In the genomic region with DNA sequence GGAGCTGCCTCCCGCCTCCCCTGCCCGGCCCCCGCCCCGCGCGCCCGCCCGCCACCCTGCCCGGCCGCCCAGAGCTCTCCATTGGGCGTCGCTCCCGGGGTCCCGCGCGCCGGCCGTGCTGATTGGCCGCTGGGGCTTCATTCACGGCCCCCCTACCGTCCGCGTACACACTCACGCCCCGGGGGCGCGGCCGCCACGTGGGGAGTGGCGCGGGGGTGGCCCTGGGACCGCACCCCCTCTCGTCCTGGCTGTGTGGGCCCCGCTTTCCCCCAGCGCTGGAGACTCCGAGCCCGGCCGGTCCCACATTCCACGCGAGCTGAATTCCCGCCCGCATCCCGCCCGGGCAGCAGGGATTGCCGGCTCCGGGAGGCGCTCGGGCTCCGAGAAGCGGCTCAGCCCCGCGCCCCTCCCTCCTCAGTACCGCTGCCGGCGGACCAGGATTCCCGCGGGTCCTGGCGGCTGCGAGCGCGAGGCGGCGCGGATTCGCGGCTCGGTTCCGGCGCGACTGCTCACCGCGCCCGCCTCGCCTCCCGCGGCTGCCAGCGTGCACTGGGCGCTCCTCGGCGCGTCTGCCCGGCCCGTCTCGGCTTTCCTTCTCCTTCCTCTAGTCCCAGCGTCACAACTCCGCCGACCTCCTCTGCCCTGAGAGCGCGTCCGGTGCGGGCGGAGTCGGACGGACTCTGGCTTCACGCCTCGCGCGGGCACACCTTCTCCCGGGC, we compare ENCODE assay signal across 8 cellular contexts. TPM values are rescaled to one million over a fixed set of nuclear protein-coding genes. Genes with fewer than 3 reads are reported as not detected.
DNase-seq lines count a peak whose midpoint lies in the region; ATAC-seq, FAIRE-seq and TF ChIP-seq lines count a peak whose summit lies in the region.

No MANE protein-coding gene starts in this region.

- CTCF ChIA-PET in SK-N-SH (lab: Yijun Ruan, JAX): interaction anchor here (0.7 to 5.8 kb wide), 10 partner anchors 9 to 57 kb away, joined by 3 to 20 read pairs (median 4); no protein-coding TSS in a partner anchor

- no peak overlapping the region for H3K4me3 ChIP-seq in CD4-positive, CD25-positive, alpha-beta regulatory T cell (ENCODE audit: low read depth, low read length)
- H3K4me3 ChIP-seq in HUES6 (ENCODE audit: low read depth, low read length) (peak overlapping the region; percentile 80), SK-N-SH (ENCODE audit: low read depth in 2 of 2, low read length in 1 of 2) (peak overlapping the region; percentile 44 to 59), cardiac muscle cell (peak overlapping the region; percentile 67), pancreas (peak overlapping the region; percentile 40 to 77 (median 44)), thyroid gland (replicated peaks in 1 of 3) (peak overlapping the region in 1 of 3 donors; percentile 51)

- TF ChIP-seq RAD21 in SK-N-SH (IDR thresholded peaks at IDR 0.05; ENCODE audit: low read length): no peak

- peaks cover 4% of the 10 kb centered on the region; the same call in 1 of the 2 replicates for H4K20me1 ChIP-seq in SK-N-SH (ENCODE audit: insufficient read depth)

- intact Hi-C loops in pancreas (cut with DNase I): no loop called here
- intact Hi-C loops in thyroid gland (cut with DNase I): no loop called here

- peaks cover 0 to 30% (median 2%) of the 10 kb centered on the region in 4 donors for H3K4me1 Mint-ChIP-seq in CD4-positive, CD25-positive, alpha-beta regulatory T cell
- H3K4me1 Mint-ChIP-seq in activated naive CD8-positive, alpha-beta T cell treated with anti-CD3 and anti-CD28 coated beads for 36 hours: peaks cover 2% of the 10 kb centered on the region

- no peaks in the 10 kb centered on the region for H3K9me2 ChIP-seq in SK-N-SH

- DNase-seq in CD4-positive, CD25-positive, alpha-beta regulatory T cell: peak; percentile 62 to 78 (median 75)
- peak; percentile 96 for DNase-seq in SK-N-SH
- DNase-seq in activated naive CD8-positive, alpha-beta T cell treated with anti-CD3 and anti-CD28 coated beads for 36 hours: peak; percentile 82
- peak; percentile 81 to 91 for DNase-seq in cardiac muscle cell (ENCODE audit: low read depth in 1 of 2, low spot score in 1 of 2)
- DNase-seq in pancreas: peak; percentile 73 to 93 (median 82)
- peak; percentile 80 to 83 for DNase-seq in thyroid gland

- H3K4me3 Mint-ChIP-seq in CD4-positive, CD25-positive, alpha-beta regulatory T cell: peak overlapping the region; percentile 72 to 89 (median 81)
- H3K4me3 Mint-ChIP-seq in activated naive CD8-positive, alpha-beta T cell treated with anti-CD3 and anti-CD28 coated beads for 36 hours: peak overlapping the region; percentile 68

- no peaks in the 10 kb centered on the region for H3K9me3 Mint-ChIP-seq in CD4-positive, CD25-positive, alpha-beta regulatory T cell
- no peaks in the 10 kb centered on the region for H3K9me3 Mint-ChIP-seq in activated naive CD8-positive, alpha-beta T cell treated with anti-CD3 and anti-CD28 coated beads for 36 hours

- H3K27ac ChIP-seq in CD4-positive, CD25-positive, alpha-beta regulatory T cell (ENCODE audit: insufficient read depth, low read length, poor library complexity, severe bottlenecking): no peak overlapping the region
- H3K27ac ChIP-seq in HUES6 (ENCODE audit: low read depth, low read length): no peak overlapping the region
- no peak overlapping the region for H3K27ac ChIP-seq in SK-N-SH (ENCODE audit: low read depth in 2 of 2, low read length in 1 of 2)
- H3K27ac ChIP-seq in cardiac muscle cell: no peak overlapping the region
- no peak overlapping the region for H3K27ac ChIP-seq in pancreas
- no peak overlapping the region for H3K27ac ChIP-seq in thyroid gland

- peaks cover 35% of the 10 kb centered on the region for H3K27me3 Mint-ChIP-seq in CD4-positive, CD25-positive, alpha-beta regulatory T cell
- peaks cover 54% of the 10 kb centered on the region for H3K27me3 Mint-ChIP-seq in activated naive CD8-positive, alpha-beta T cell treated with anti-CD3 and anti-CD28 coated beads for 36 hours

- H3K27me3 ChIP-seq in CD4-positive, CD25-positive, alpha-beta regulatory T cell (ENCODE audit: control insufficient read depth, insufficient read depth, low read length): peaks cover 9% of the 10 kb centered on the region
- peaks cover 68% of the 10 kb centered on the region for H3K27me3 ChIP-seq in HUES6 (ENCODE audit: control insufficient read depth, insufficient read depth, low read length)
- H3K27me3 ChIP-seq in SK-N-SH (ENCODE audit: insufficient read depth): peaks cover 54% of the 10 kb centered on the region
- H3K27me3 ChIP-seq in cardiac muscle cell: peaks cover 80% of the 10 kb centered on the region
- peaks cover 0 to 30% (median 9%) of the 10 kb centered on the region in 4 donors for H3K27me3 ChIP-seq in pancreas
- H3K27me3 ChIP-seq in thyroid gland: peaks cover 30% of the 10 kb centered on the region

- no peak for FAIRE-seq in pancreas (lab: Jason Lieb, UNC)

- no peaks in the 10 kb centered on the region for H3K79me2 ChIP-seq in SK-N-SH (ENCODE audit: insufficient read depth)

- no peak for TF ChIP-seq EP300 in SK-N-SH (IDR thresholded peaks at IDR 0.05; ENCODE audit: borderline replicate concordance in 1 of 2, low read depth in 1 of 2, low read length in 1 of 2)

- no peaks in the 10 kb centered on the region for H3K9me3 ChIP-seq in CD4-positive, CD25-positive, alpha-beta regulatory T cell (ENCODE audit: control insufficient read depth in 2 of 2, low read length in 2 of 2)
- H3K9me3 ChIP-seq in HUES6 (ENCODE audit: control insufficient read depth, insufficient read depth, low read depth, low read length): no peaks in the 10 kb centered on the region
- no peaks in the 10 kb centered on the region for H3K9me3 ChIP-seq in SK-N-SH
- H3K9me3 ChIP-seq in cardiac muscle cell (ENCODE audit: low read depth): no peaks in the 10 kb centered on the region
- no peaks in the 10 kb centered on the region for H3K9me3 ChIP-seq in pancreas
- no peaks in the 10 kb centered on the region for H3K9me3 ChIP-seq in thyroid gland

- POLR2A ChIA-PET in SK-N-SH (lab: Yijun Ruan, JAX): no interaction called here

- H3K4me2 ChIP-seq in SK-N-SH: peak overlapping the region; percentile 79

- H2AFZ ChIP-seq in SK-N-SH (ENCODE audit: low read depth): 0 out of 2 replicates have a peak overlapping the region, but pooled peaks have one; percentile 22

- H3K36me3 ChIP-seq in CD4-positive, CD25-positive, alpha-beta regulatory T cell (ENCODE audit: control insufficient read depth, insufficient read depth, low read length): no peaks in the 10 kb centered on the region
- H3K36me3 ChIP-seq in HUES6 (ENCODE audit: control insufficient read depth, insufficient read depth, low read length) (no peaks in the 10 kb centered on the region), SK-N-SH (replicated peaks in 1 of 2; ENCODE audit: control insufficient read depth in 1 of 2, insufficient read depth in 2 of 2, low read length in 1 of 2) (no peaks in the 10 kb centered on the region), cardiac muscle cell (no peaks in the 10 kb centered on the region), pancreas (no peaks in the 10 kb centered on the region), thyroid gland (no peaks in the 10 kb centered on the region)

- peaks cover 25% of the 10 kb centered on the region for H3K4me1 ChIP-seq in CD4-positive, CD25-positive, alpha-beta regulatory T cell (ENCODE audit: control insufficient read depth, insufficient read depth, low read length, poor library complexity, severe bottlenecking)
- H3K4me1 ChIP-seq in HUES6 (ENCODE audit: control insufficient read depth, insufficient read depth, low read length): peaks cover 26% of the 10 kb centered on the region
- H3K4me1 ChIP-seq in SK-N-SH (ENCODE audit: control insufficient read depth in 1 of 2, insufficient read depth in 2 of 2, low read depth in 1 of 2, low read length in 1 of 2): no peaks in the 10 kb centered on the region; a peak in 1 of 4 replicates
- H3K4me1 ChIP-seq in cardiac muscle cell (ENCODE audit: low read depth): no peaks in the 10 kb centered on the region
- H3K4me1 ChIP-seq in pancreas: peaks cover 4 to 12% (median 10%) of the 10 kb centered on the region in 3 donors
- peaks cover 14 to 32% of the 10 kb centered on the region in 2 donors for H3K4me1 ChIP-seq in thyroid gland

- no peaks in the 10 kb centered on the region for H3F3A ChIP-seq in SK-N-SH (replicated peaks; ENCODE audit: insufficient read depth)

- H3K36me3 Mint-ChIP-seq in CD4-positive, CD25-positive, alpha-beta regulatory T cell: no peaks in the 10 kb centered on the region
- no peaks in the 10 kb centered on the region for H3K36me3 Mint-ChIP-seq in activated naive CD8-positive, alpha-beta T cell treated with anti-CD3 and anti-CD28 coated beads for 36 hours

- WGBS in SK-N-SH (ENCODE audit: low lambda C conversion rate): 0% methylated on average over 1 of the region's 99 CpGs
- 1% methylated on average over 53 to 99 of the region's 99 CpGs for WGBS in pancreas, 2 donors
- WGBS in thyroid gland, 2 donors: 0% methylated on average over 1 to 8 of the region's 99 CpGs

- no peak overlapping the region for H3K27ac Mint-ChIP-seq in CD4-positive, CD25-positive, alpha-beta regulatory T cell
- H3K27ac Mint-ChIP-seq in activated naive CD8-positive, alpha-beta T cell treated with anti-CD3 and anti-CD28 coated beads for 36 hours: no peak overlapping the region

- no peak for TF ChIP-seq POLR2A in thyroid gland (IDR thresholded peaks at IDR 0.05)

- peak; percentile 80 to 84 for ATAC-seq in CD4-positive, CD25-positive, alpha-beta regulatory T cell (ENCODE audit: low read depth in 2 of 2)
- peak; percentile 39 for ATAC-seq in GM21367 (IDR thresholded peaks at IDR 0.05; ENCODE audit: unreplicated experiment)
- peak; percentile 89 to 94 (median 92) for ATAC-seq in pancreas

- TF ChIP-seq CTCF in SK-N-SH (IDR thresholded peaks at IDR 0.05) (no peak; the same call in 1 of the 2 replicates), cardiac muscle cell (IDR thresholded peaks at IDR 0.05; ENCODE audit: low read depth, low read length) (peak; percentile 8), pancreas (IDR thresholded peaks at IDR 0.05) (no peak), thyroid gland (IDR thresholded peaks at IDR 0.05) (no peak)

- H3K9ac ChIP-seq in HUES6 (ENCODE audit: low read length) (peak overlapping the region; percentile 38), SK-N-SH (no peak overlapping the region)

RNA-seq across cellular contexts. Expression of a gene that starts 0.5 kb away (rescaled TPM):
- 1.7 TPM for total RNA-seq in CD4-positive, CD25-positive, alpha-beta regulatory T cell
- under 1 TPM; 0.11 to 0.49 (median 0.32) TPM for polyA plus RNA-seq in CD4-positive, CD25-positive, alpha-beta regulatory T cell
- polyA plus RNA-seq in SK-N-SH (2012; rRNA removed) (not detected in 2 replicates), cardiac muscle cell (0.07 TPM in 1 of 2 replicates, not detected in the other), pancreas (under 1 TPM in 1 of 2 donors, not detected in 1; 0.07 TPM)
- polyA plus RNA-seq in SK-N-SH (2012; cell fraction: cytosol; rRNA removed): not detected in 2 replicates
- not detected in 2 replicates for polyA plus RNA-seq in SK-N-SH (2012; cell fraction: nucleus; rRNA removed)
- total RNA-seq in activated naive CD8-positive, alpha-beta T cell treated with anti-CD3 and anti-CD28 coated beads for 36 hours: under 1 TPM in 1 of 2 experiments, not detected in 1; 0.10 TPM
- total RNA-seq in cardiac muscle cell (0.30 TPM in 1 of 2 replicates, not detected in the other), pancreas (under 1 TPM in 3 of 6 donors, not detected in 3; 0.08 to 0.57 (median 0.09) TPM), thyroid gland (not detected)

RNA-seq across cellular contexts. Expression of a gene that starts 34.5 kb away (rescaled TPM):
- total RNA-seq in CD4-positive, CD25-positive, alpha-beta regulatory T cell: 12.3 TPM
- 10 to 100 TPM; 21.0 to 31.1 (median 24.9) TPM for polyA plus RNA-seq in CD4-positive, CD25-positive, alpha-beta regulatory T cell
- polyA plus RNA-seq in SK-N-SH (2012; rRNA removed) (26.8 and 27.3 TPM in 2 replicates), cardiac muscle cell (42.7 and 57.0 TPM in 2 replicates), pancreas (10 to 100 TPM in 1 of 2 donors, 1 to 10 TPM in 1; 8.2 to 15.0 TPM)
- polyA plus RNA-seq in SK-N-SH (2012; cell fraction: cytosol; rRNA removed): 38.0 and 45.1 TPM in 2 replicates
- polyA plus RNA-seq in SK-N-SH (2012; cell fraction: nucleus; rRNA removed): 12.3 and 17.0 TPM in 2 replicates
- 10 to 100 TPM; 83.5 to 89.2 TPM for total RNA-seq in activated naive CD8-positive, alpha-beta T cell treated with anti-CD3 and anti-CD28 coated beads for 36 hours
- total RNA-seq in cardiac muscle cell (55.4 and 57.7 TPM in 2 replicates), pancreas (10 to 100 TPM in 5 of 6 donors, 1 to 10 TPM in 1; 7.8 to 16.6 (median 15.2) TPM), thyroid gland (10 to 100 TPM; 36.1 to 43.9 (median 39.4) TPM)

RNA-seq across cellular contexts. Expression of a gene that starts 41.7 kb away (rescaled TPM):
- 4.6 TPM for total RNA-seq in CD4-positive, CD25-positive, alpha-beta regulatory T cell
- 10 to 100 TPM; 11.2 to 20.8 (median 13.3) TPM for polyA plus RNA-seq in CD4-positive, CD25-positive, alpha-beta regulatory T cell
- polyA plus RNA-seq in SK-N-SH (2012; rRNA removed) (4.2 and 6.8 TPM in 2 replicates), cardiac muscle cell (33.0 and 38.6 TPM in 2 replicates), pancreas (1 to 10 TPM; 5.1 to 7.0 TPM)
- 4.1 and 7.3 TPM in 2 replicates for polyA plus RNA-seq in SK-N-SH (2012; cell fraction: cytosol; rRNA removed)
- polyA plus RNA-seq in SK-N-SH (2012; cell fraction: nucleus; rRNA removed): 13.5 and 14.1 TPM in 2 replicates
- total RNA-seq in activated naive CD8-positive, alpha-beta T cell treated with anti-CD3 and anti-CD28 coated beads for 36 hours: 10 to 100 TPM; 26.5 to 27.7 TPM
- total RNA-seq in cardiac muscle cell (27.5 and 47.4 TPM in 2 replicates), pancreas (10 to 100 TPM in 1 of 6 donors, 1 to 10 TPM in 5; 7.4 to 11.3 (median 8.3) TPM), thyroid gland (10 to 100 TPM in 2 of 4 donors, 1 to 10 TPM in 2; 7.5 to 13.8 (median 10.4) TPM)

RNA-seq across cellular contexts. Expression of a gene that starts 57.2 kb away (rescaled TPM):
- total RNA-seq in CD4-positive, CD25-positive, alpha-beta regulatory T cell: 47.6 TPM
- 100 to 1,000 TPM in 3 of 4 donors, 10 to 100 TPM in 1; 90.6 to 118 (median 105) TPM for polyA plus RNA-seq in CD4-positive, CD25-positive, alpha-beta regulatory T cell
- polyA plus RNA-seq in SK-N-SH (2012; rRNA removed) (35.3 and 41.5 TPM in 2 replicates), cardiac muscle cell (47.7 and 58.9 TPM in 2 replicates), pancreas (10 to 100 TPM in 1 of 2 donors, 1 to 10 TPM in 1; 7.9 to 17.0 TPM)
- 46.3 and 54.9 TPM in 2 replicates for polyA plus RNA-seq in SK-N-SH (2012; cell fraction: cytosol; rRNA removed)
- 23.1 and 44.0 TPM in 2 replicates for polyA plus RNA-seq in SK-N-SH (2012; cell fraction: nucleus; rRNA removed)
- total RNA-seq in activated naive CD8-positive, alpha-beta T cell treated with anti-CD3 and anti-CD28 coated beads for 36 hours: 100 to 1,000 TPM; 121 to 125 TPM
- total RNA-seq in cardiac muscle cell (48.0 and 51.1 TPM in 2 replicates), pancreas (10 to 100 TPM; 13.0 to 24.6 (median 19.4) TPM), thyroid gland (10 to 100 TPM; 42.1 to 77.0 (median 46.6) TPM)

Comparison
In these comparisons a context has a peak if more than half of its experiments do, and no peak if none do; other contexts are left out.
1. ATAC-seq: peak in every context shown above with its lines; median percentile 92 in pancreas; 82 in CD4-positive, CD25-positive, alpha-beta regulatory T cell; 39 in GM21367.